11 cellular contexts compared by ENCODE assay signal in the genomic region with DNA sequence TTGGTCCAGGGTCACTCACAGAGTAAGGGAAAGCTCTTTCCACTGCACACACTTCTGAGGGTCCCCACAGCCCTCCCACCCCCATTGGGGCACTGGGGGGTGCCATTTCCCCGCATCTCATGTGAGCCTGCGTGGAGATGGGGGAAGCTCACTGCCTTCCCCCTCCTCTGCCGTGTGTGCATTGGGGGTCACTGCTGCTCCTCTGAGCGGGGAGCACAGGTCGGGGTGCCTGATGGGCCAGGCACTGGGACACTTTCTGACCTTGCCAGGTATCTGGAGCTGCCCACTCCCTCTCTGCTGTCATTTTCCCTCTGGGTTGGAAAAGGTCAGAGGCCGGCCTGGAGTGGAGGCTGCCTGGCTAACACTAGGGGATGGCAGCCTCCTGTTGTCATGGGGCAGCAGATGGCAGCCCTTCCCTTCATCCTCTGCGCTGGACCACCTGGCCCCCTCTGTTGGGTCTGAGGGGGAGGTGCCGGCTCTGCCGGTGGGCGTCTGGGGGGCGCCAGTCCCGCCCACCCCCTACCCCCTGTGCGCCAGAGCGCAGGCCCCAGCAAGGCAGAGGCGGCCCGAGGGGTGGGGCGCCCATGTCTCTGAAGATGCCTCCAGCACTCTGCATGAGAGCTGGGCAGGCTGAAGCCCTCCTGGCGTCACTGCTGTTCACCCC. TPM values are rescaled to one million over a fixed set of nuclear protein-coding genes. Genes with fewer than 3 reads are reported as not detected.
DNase-seq lines count a peak whose midpoint lies in the region; ATAC-seq, FAIRE-seq and TF ChIP-seq lines count a peak whose summit lies in the region.
"Had no signal": no experiment of that assay in that cellular context is flagged by ENCODE, and none has a peak within 500 bp of the region (broad histone marks: within the 10 kb centered on the region; RNA-seq: fewer than 3 reads in every experiment).

No MANE protein-coding gene starts in this region.

- CTCF ChIA-PET in A549 (lab: Yijun Ruan, JAX): interaction anchor here (1.0 to 1.3 kb wide), 3 partner anchors 13 to 100 kb away, joined by 3 to 4 read pairs (median 3); no protein-coding TSS in a partner anchor
- CTCF ChIA-PET in WTC11 (lab: Charles Lee): interaction anchor here (0.7 to 2.2 kb wide), 6 partner anchors 9 to 92 kb away, joined by 3 to 31 read pairs (median 6); a partner anchor contains a TSS

- ATAC-seq in A549 (peak; percentile 16 to 51), HG02642 (IDR thresholded peaks at IDR 0.05; ENCODE audit: poor library complexity, unreplicated experiment) (peak; percentile 2), WTC11 (no peak; the same call in 1 of the 2 replicates), GM18858 (IDR thresholded peaks at IDR 0.05; ENCODE audit: unreplicated experiment) (no peak), HG03108 (IDR thresholded peaks at IDR 0.05; ENCODE audit: unreplicated experiment) (no peak)

- H3K36me3 Mint-ChIP-seq in WTC11: no peaks in the 10 kb centered on the region
- H3K36me3 Mint-ChIP-seq: activated naive CD8-positive, alpha-beta T cell had no signal

- peak overlapping the region; percentile 65 for H2BK120ac ChIP-seq in mesenchymal stem cell (ENCODE audit: low read depth, low read length)

- no peak for TF ChIP-seq EP300 in A549 (IDR thresholded peaks at IDR 0.05)

- H3K4me1 ChIP-seq in A549 (peaks cover 36% of the 10 kb centered on the region), mesenchymal stem cell (ENCODE audit: control insufficient read depth, insufficient read depth, low read depth, low read length) (peaks cover 88% of the 10 kb centered on the region)

- H3K14ac ChIP-seq in mesenchymal stem cell (ENCODE audit: low read length in 2 of 2): no peak overlapping the region

- peaks cover 10 to 51% of the 10 kb centered on the region in 2 experiments for H3K36me3 ChIP-seq in mesenchymal stem cell (ENCODE audit: control insufficient read depth in 1 of 2, insufficient read depth in 2 of 2, low read depth in 1 of 2, low read length in 2 of 2)

- H3K27me3 Mint-ChIP-seq in WTC11 (ENCODE audit: low read depth): no peaks in the 10 kb centered on the region
- H3K27me3 Mint-ChIP-seq: activated naive CD8-positive, alpha-beta T cell had no signal

- H3K79me1 ChIP-seq in mesenchymal stem cell (replicated peaks; ENCODE audit: low read length, poor library complexity, severe bottlenecking): peaks cover 19% of the 10 kb centered on the region

- H3K4me2 ChIP-seq in A549 (peak overlapping the region; percentile 92), mesenchymal stem cell (ENCODE audit: low read length, poor library complexity, severe bottlenecking) (no peak overlapping the region)

- peaks cover 32% of the 10 kb centered on the region for H3K4me1 Mint-ChIP-seq in WTC11

- H3K4ac ChIP-seq in mesenchymal stem cell (ENCODE audit: low read depth in 1 of 2, low read length in 2 of 2): peak overlapping the region in 1 of 2 experiments; percentile 62

- peak overlapping the region in 1 of 2 experiments; percentile 93 for H2BK12ac ChIP-seq in mesenchymal stem cell (ENCODE audit: low read length in 2 of 2)

- no peaks in the 10 kb centered on the region for H3K9me3 Mint-ChIP-seq in WTC11

- peak overlapping the region; percentile 25 for H2BK5ac ChIP-seq in mesenchymal stem cell (ENCODE audit: low read depth, low read length, poor library complexity, severe bottlenecking)

- no peak for TF ChIP-seq RAD21 in A549 (conservative IDR thresholded peaks at IDR 0.05 in 1 of 2, IDR thresholded peaks at IDR 0.05 in 1 of 2)

- TF ChIP-seq CTCF in A549 (IDR thresholded peaks at IDR 0.05): no peak
- TF ChIP-seq CTCF in WTC11 (IDR thresholded peaks at IDR 0.05): no peak

- no peaks in the 10 kb centered on the region for H3K27me3 ChIP-seq in mesenchymal stem cell (ENCODE audit: control insufficient read depth in 1 of 2, insufficient read depth in 1 of 2, low read length in 2 of 2)

- H3K18ac ChIP-seq in mesenchymal stem cell (ENCODE audit: low read depth in 1 of 2, low read length in 2 of 2): peak overlapping the region; percentile 78 to 95

- no peak overlapping the region for H3K23ac ChIP-seq in mesenchymal stem cell (ENCODE audit: low read length in 2 of 2)

- no peak overlapping the region for H3K27ac Mint-ChIP-seq in WTC11
- H3K27ac Mint-ChIP-seq: activated naive CD8-positive, alpha-beta T cell had no signal

- no CpG with 5 or more reads among the region's 18 CpGs for WGBS in A549 (ENCODE audit: missing lambda C conversion rate)
- WGBS in mesenchymal stem cell: 52% methylated on average over 18 of the region's 18 CpGs

- peak overlapping the region; percentile 30; the same call in 1 of the 2 replicates for H3K4me3 Mint-ChIP-seq in WTC11
- H3K4me3 Mint-ChIP-seq: activated naive CD8-positive, alpha-beta T cell had no signal

- FAIRE-seq in A549 (lab: Jason Lieb, UNC): no peak
- FAIRE-seq: H54 had no signal

- H2AFZ ChIP-seq in mesenchymal stem cell (ENCODE audit: low read depth, low read length): no peak overlapping the region

- H4K91ac ChIP-seq in mesenchymal stem cell (ENCODE audit: low read length): peak overlapping the region; percentile 93

- H2AK5ac ChIP-seq in mesenchymal stem cell (ENCODE audit: low read length, severe bottlenecking): peak overlapping the region; percentile 0

- H2BK15ac ChIP-seq in mesenchymal stem cell (ENCODE audit: low read depth, poor library complexity, severe bottlenecking): peak overlapping the region; percentile 97

- POLR2A ChIA-PET in A549 (lab: Yijun Ruan, JAX) (interaction anchor here (1.3 kb wide), 1 partner anchor 9 kb away, joined by 4 read pairs; a partner anchor contains a TSS), WTC11 (lab: Charles Lee) (interaction anchor here (0.6 to 1.5 kb wide), 3 partner anchors 9 to 12 kb away, joined by 3 to 6 read pairs (median 3); a partner anchor contains a TSS)

- TF ChIP-seq POLR2A in A549 (IDR thresholded peaks at IDR 0.05; ENCODE audit: low read length) (no peak), erythroblast (IDR thresholded peaks at IDR 0.05; ENCODE audit: low read length) (no peak)

- H4K8ac ChIP-seq in mesenchymal stem cell (ENCODE audit: low read length): peak overlapping the region; percentile 63

- H3K27ac ChIP-seq in A549 (peak overlapping the region; percentile 74 to 95; a peak in 5 of 6 replicates), mesenchymal stem cell (ENCODE audit: low read length, poor library complexity, severe bottlenecking) (peak overlapping the region; percentile 22)

- H3K9ac ChIP-seq in mesenchymal stem cell (ENCODE audit: low read length): no peak overlapping the region

- no peaks in the 10 kb centered on the region for H3K9me3 ChIP-seq in A549
- no peaks in the 10 kb centered on the region for H3K9me3 ChIP-seq in mesenchymal stem cell (ENCODE audit: control insufficient read depth, low read length)

- H3K4me3 ChIP-seq in A549: peak overlapping the region; percentile 34; the same call in 1 of the 3 replicates
- no peak overlapping the region for H3K4me3 ChIP-seq in mesenchymal stem cell (ENCODE audit: insufficient read depth in 1 of 2, low read depth in 1 of 2, low read length in 2 of 2)

- DNase-seq in A549 (ENCODE audit: low read depth in 1 of 2, low spot score in 1 of 2): no peak
- no peak for DNase-seq in WTC11 (ENCODE audit: low spot score)
- DNase-seq in mesenchymal stem cell: no peak
- DNase-seq in erythroblast (lab: John Stamatoyannopoulos, UW): no peak
- no peak for DNase-seq in COLO668 (lab: John Stamatoyannopoulos, UW; ENCODE audit: unreplicated experiment)

TF ChIP-seq in A549, 52 proteins besides CTCF, POLR2A, EP300 and RAD21 (continues in another document):
- TF ChIP-seq HOXA7 (CRISPR knock-in tag; IDR thresholded peaks at IDR 0.05): no peak
- no peak for TF ChIP-seq CHD4 (IDR thresholded peaks at IDR 0.05; ENCODE audit: borderline replicate concordance)
- no peak for TF ChIP-seq KDM5A (IDR thresholded peaks at IDR 0.05)

TF ChIP-seq in WTC11, 78 proteins besides CTCF, POLR2A, EP300 and RAD21 (continues in another document):
- TF ChIP-seq TEAD4 (CRISPR knock-in tag; IDR thresholded peaks at IDR 0.05): no peak
- no peak for TF ChIP-seq ETV6 (CRISPR knock-in tag; IDR thresholded peaks at IDR 0.05)
- TF ChIP-seq HMGA2 (CRISPR knock-in tag; IDR thresholded peaks at IDR 0.05): no peak

RNA-seq across cellular contexts. Expression of a gene that starts 9.1 kb away (rescaled TPM):
- polyA plus RNA-seq in A549 (2011; rRNA removed) (5.4 and 6.9 TPM in 2 replicates), A549 (2017; fragmentation: RNase III; extraction: RNeasy Plus Mini Kit Qiagen cat#74134 plus additional on column Dnase treatment) (37.8 to 43.2 TPM (median 41.5 TPM) in 3 replicates)
- 28.5 and 47.8 TPM in 2 replicates for polyA plus RNA-seq in A549 (2012; cell fraction: cytosol; rRNA removed)
- 69.4 and 124 TPM in 2 replicates for polyA plus RNA-seq in A549 (2012; cell fraction: nucleus; rRNA removed)
- polyA minus RNA-seq in A549 (2011; rRNA and poly(A)+ RNA removed): 5.0 and 10.7 TPM in 2 replicates
- total RNA-seq in WTC11 (2021): 44.5 to 51.2 TPM (median 47.4 TPM) in 3 replicates
- polyA plus RNA-seq in mesenchymal stem cell (2013, experiment 1 of 2): 88.5 TPM
- polyA plus RNA-seq in mesenchymal stem cell (2013, experiment 2 of 2): 97.4 TPM

RNA-seq across cellular contexts. Expression of a gene that starts 9.6 kb away (rescaled TPM):
- 17.6 and 18.0 TPM in 2 replicates for polyA plus RNA-seq in A549 (2011; rRNA removed)
- 43.0 and 56.5 TPM in 2 replicates for polyA plus RNA-seq in A549 (2012; cell fraction: cytosol; rRNA removed)
- 199 and 307 TPM in 2 replicates for polyA plus RNA-seq in A549 (2012; cell fraction: nucleus; rRNA removed)
- 48.5 to 71.0 TPM (median 60.7 TPM) in 3 replicates for polyA plus RNA-seq in A549 (2017; fragmentation: RNase III; extraction: RNeasy Plus Mini Kit Qiagen cat#74134 plus additional on column Dnase treatment)
- polyA minus RNA-seq in A549 (2011; rRNA and poly(A)+ RNA removed): 17.4 and 29.8 TPM in 2 replicates
- total RNA-seq in WTC11 (2021): 236 to 310 TPM (median 307 TPM) in 3 replicates
- 83.2 TPM for polyA plus RNA-seq in mesenchymal stem cell (2013, experiment 1 of 2)
- 85.1 TPM for polyA plus RNA-seq in mesenchymal stem cell (2013, experiment 2 of 2)

RNA-seq across cellular contexts. Expression of a gene that starts 30.9 kb away (rescaled TPM):
- not detected in 2 replicates for polyA plus RNA-seq in A549 (2011; rRNA removed)
- polyA plus RNA-seq in A549 (2012; cell fraction: cytosol; rRNA removed): not detected in 2 replicates
- polyA plus RNA-seq in A549 (2012; cell fraction: nucleus; rRNA removed): not detected in 2 replicates
- polyA plus RNA-seq in A549 (2017; fragmentation: RNase III; extraction: RNeasy Plus Mini Kit Qiagen cat#74134 plus additional on column Dnase treatment): not detected in 3 replicates
- polyA minus RNA-seq in A549 (2011; rRNA and poly(A)+ RNA removed): not detected in 2 replicates
- 0.07 to 0.31 TPM (median 0.18 TPM) in 3 replicates for total RNA-seq in WTC11 (2021)
- 1.0 TPM for polyA plus RNA-seq in mesenchymal stem cell (2013, experiment 1 of 2)
- 1.1 TPM for polyA plus RNA-seq in mesenchymal stem cell (2013, experiment 2 of 2)
- total RNA-seq: Daoy had no signal

RNA-seq across cellular contexts. Expression of a gene that starts 42.3 kb away (rescaled TPM):
- polyA plus RNA-seq in A549 (2011; rRNA removed): 67.8 and 78.5 TPM in 2 replicates
- 120 and 188 TPM in 2 replicates for polyA plus RNA-seq in A549 (2012; cell fraction: cytosol; rRNA removed)
- polyA plus RNA-seq in A549 (2012; cell fraction: nucleus; rRNA removed): 132 and 182 TPM in 2 replicates
- polyA plus RNA-seq in A549 (2017; fragmentation: RNase III; extraction: RNeasy Plus Mini Kit Qiagen cat#74134 plus additional on column Dnase treatment): 53.4 to 58.4 TPM (median 56.9 TPM) in 3 replicates
- polyA minus RNA-seq in A549 (2011; rRNA and poly(A)+ RNA removed): 33.4 and 59.6 TPM in 2 replicates
- total RNA-seq in WTC11 (2021): 18.3 to 27.3 TPM (median 19.1 TPM) in 3 replicates
- 355 TPM for polyA plus RNA-seq in mesenchymal stem cell (2013, experiment 1 of 2)
- polyA plus RNA-seq in mesenchymal stem cell (2013, experiment 2 of 2): 348 TPM

Comparison
In these comparisons a context has a peak if more than half of its experiments do, and no peak if none do; other contexts are left out.
1. ATAC-seq: peak in A549 (2 of 2) and HG02642 (single experiment); none in WTC11 (single experiment), GM18858 (single experiment) and HG03108 (single experiment).